ENCODE assay signal across 21 cellular contexts in the genomic region with DNA sequence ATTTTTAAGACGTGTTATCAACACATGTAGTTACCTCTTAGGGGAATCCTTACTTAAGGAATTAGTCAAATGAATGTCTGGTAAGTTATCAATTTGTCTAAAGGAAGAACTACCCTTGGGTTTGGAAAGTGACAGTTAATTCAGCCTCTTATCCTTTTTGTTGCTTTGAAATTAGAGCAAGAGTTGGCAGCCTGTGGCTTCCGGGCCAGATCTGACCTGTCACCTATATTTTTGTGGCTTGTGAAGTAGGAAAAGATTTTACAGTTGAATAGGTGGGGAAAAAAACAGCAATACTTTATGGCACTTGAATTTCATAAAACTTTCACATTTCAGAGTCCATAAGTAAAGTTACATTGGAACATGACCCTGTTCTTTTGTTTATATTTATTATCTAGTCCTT. TPM values are rescaled to one million over a fixed set of nuclear protein-coding genes. Genes with fewer than 3 reads are reported as not detected.
A peak's percentile ranks its signal among the peaks of the same experiment; 100 is the strongest.
DNase-seq lines count a peak whose midpoint lies in the region; ATAC-seq, FAIRE-seq and TF ChIP-seq lines count a peak whose summit lies in the region.
"Had no signal": no experiment of that assay in that cellular context is flagged by ENCODE, and none has a peak within 500 bp of the region (broad histone marks: within the 10 kb centered on the region; RNA-seq: fewer than 3 reads in every experiment).

No MANE protein-coding gene starts in this region.

- no peak for DNase-seq in activated T-cell treated with anti-CD3 and anti-CD28 coated beads, Interleukin-2, amount 50 U/mL, for 4 hours
- no peak for DNase-seq in activated T-cell treated with anti-CD3 and anti-CD28 coated beads, Interleukin-2, amount 50 U/mL, for 48 hours
- no peak for DNase-seq in T-helper 17 cell
- no peak for DNase-seq in K562 (ENCODE audit: extremely low read depth in 1 of 4, low spot score in 3 of 4)
- DNase-seq in natural killer cell treated with Interleukin-12 subunit alpha and Interleukin-12 subunit beta and Interleukin-15 and Interleukin-18, amount 100 ng/mL, for 72 hours (ENCODE audit: low spot score) = no peak
- no peak for DNase-seq in NCI-H2029 treated with DMSO at 0.1 percent for 48 hours (lab: John Stamatoyannopoulos, UW)
- no peak for DNase-seq in DMS 273 treated with DMSO at 0.1 percent for 48 hours (lab: John Stamatoyannopoulos, UW)
- DNase-seq: ACHN; cerebellar nuclear complex; DMS153; midbrain; NCI-H1105; NCI-H446; RPMI8226; stimulated activated CD4-positive, alpha-beta T cell treated with anti-CD3 and anti-CD28 coated beads, Interleukin-2, amount 100 ng/mL, for 48 hours; stimulated activated naive B cell treated with anti-CD40 and anti-IgM and Interleukin-4, amounts not matched to agents 10 μg/mL and 1 μg/mL and 100 μg/mL, for 72 hours; T1000 had no signal

- H3K36me3 Mint-ChIP-seq in activated T-cell treated with anti-CD3 and anti-CD28 coated beads, Interleukin-2, amount 50 U/mL, for 4 hours (ENCODE audit: insufficient read depth) = peaks cover 61% of the 10 kb centered on the region
- H3K36me3 Mint-ChIP-seq in T-helper 17 cell (ENCODE audit: low read depth) = peaks cover 6% of the 10 kb centered on the region
- peaks cover 62% of the 10 kb centered on the region for H3K36me3 Mint-ChIP-seq in natural killer cell treated with Interleukin-12 subunit alpha and Interleukin-12 subunit beta and Interleukin-15 and Interleukin-18, amount 100 ng/mL, for 72 hours

- BruUV-seq in K562 (replicated peaks; lab: Mats Ljungman, UMichigan) = no TSS peak

- peak overlapping the region; percentile 10; the same call in 1 of the 3 replicates for H3K27ac ChIP-seq in K562 (ENCODE audit: extremely low read depth, low read depth, low read length)

- H3K4me1 Mint-ChIP-seq in activated T-cell treated with anti-CD3 and anti-CD28 coated beads, Interleukin-2, amount 50 U/mL, for 4 hours (ENCODE audit: low read depth) = peaks cover 92% of the 10 kb centered on the region
- peaks cover 75% of the 10 kb centered on the region for H3K4me1 Mint-ChIP-seq in T-helper 17 cell
- peaks cover 80 to 91% of the 10 kb centered on the region in 2 donors for H3K4me1 Mint-ChIP-seq in natural killer cell treated with Interleukin-12 subunit alpha and Interleukin-12 subunit beta and Interleukin-15 and Interleukin-18, amount 100 ng/mL, for 72 hours (ENCODE audit: low read depth in 2 of 2)

- no peak overlapping the region for H3K4me3 ChIP-seq in K562

- no peaks in the 10 kb centered on the region for H3K27me3 Mint-ChIP-seq in activated T-cell treated with anti-CD3 and anti-CD28 coated beads, Interleukin-2, amount 50 U/mL, for 4 hours (ENCODE audit: low read depth)
- no peaks in the 10 kb centered on the region for H3K27me3 Mint-ChIP-seq in T-helper 17 cell
- H3K27me3 Mint-ChIP-seq in natural killer cell treated with Interleukin-12 subunit alpha and Interleukin-12 subunit beta and Interleukin-15 and Interleukin-18, amount 100 ng/mL, for 72 hours = no peaks in the 10 kb centered on the region
- H3K27me3 Mint-ChIP-seq: stimulated activated naive B cell treated with anti-CD40 and anti-IgM and Interleukin-4, amounts not matched to agents 10 μg/mL and 1 μg/mL and 100 μg/mL, for 72 hours had no signal

- TF ChIP-seq CTCF in K562 (IDR thresholded peaks at IDR 0.05 in 2 of 3, conservative IDR thresholded peaks at IDR 0.05 in 1 of 3; ENCODE audit: insufficient read depth in 2 of 3, low read depth in 1 of 3, low read length in 3 of 3) = no peak

- POLR2A ChIA-PET in K562 (lab: Yijun Ruan, JAX) = interaction anchor here (1.0 to 5.3 kb wide), 3 partner anchors 7 to 14 kb away, joined by 4 to 33 read pairs (median 6); no protein-coding TSS in a partner anchor

- no peaks in the 10 kb centered on the region for H3K9me1 ChIP-seq in K562 (ENCODE audit: control insufficient read depth, insufficient read depth, low read length)

- H4K20me1 ChIP-seq in K562 (replicated peaks; ENCODE audit: control insufficient read depth, insufficient read depth, low read length) = peaks cover 8% of the 10 kb centered on the region; the same call in 1 of the 2 replicates

- peak overlapping the region; percentile 62 for H3K27ac Mint-ChIP-seq in T-helper 17 cell
- peak overlapping the region; percentile 26 to 44 for H3K27ac Mint-ChIP-seq in natural killer cell treated with Interleukin-12 subunit alpha and Interleukin-12 subunit beta and Interleukin-15 and Interleukin-18, amount 100 ng/mL, for 72 hours
- H3K27ac Mint-ChIP-seq: stimulated activated naive B cell treated with anti-CD40 and anti-IgM and Interleukin-4, amounts not matched to agents 10 μg/mL and 1 μg/mL and 100 μg/mL, for 72 hours had no signal

- peaks cover 0 to 48% of the 10 kb centered on the region in 2 experiments; a peak in 3 of 5 replicates for H3K4me1 ChIP-seq in K562 (replicated peaks in 1 of 2; ENCODE audit: control insufficient read depth in 2 of 2, insufficient read depth in 2 of 2, low read length in 2 of 2)

- no peak overlapping the region for H2AFZ ChIP-seq in K562 (ENCODE audit: low read depth, low read length)

- H3K9me3 ChIP-seq in T-helper 17 cell (ENCODE audit: control insufficient read depth, low read length, poor library complexity, severe bottlenecking) (no peaks in the 10 kb centered on the region), K562 (replicated peaks; ENCODE audit: control insufficient read depth, insufficient read depth, low read depth, low read length) (no peaks in the 10 kb centered on the region)

- 47% methylated on average over 2 of the region's 2 CpGs for WGBS in K562 (ENCODE audit: insufficient coverage, low coverage, missing lambda C conversion rate)

- no peaks in the 10 kb centered on the region for H3K9me3 Mint-ChIP-seq in activated T-cell treated with anti-CD3 and anti-CD28 coated beads, Interleukin-2, amount 50 U/mL, for 4 hours
- no peaks in the 10 kb centered on the region for H3K9me3 Mint-ChIP-seq in natural killer cell treated with Interleukin-12 subunit alpha and Interleukin-12 subunit beta and Interleukin-15 and Interleukin-18, amount 100 ng/mL, for 72 hours
- H3K9me3 Mint-ChIP-seq: stimulated activated naive B cell treated with anti-CD40 and anti-IgM and Interleukin-4, amounts not matched to agents 10 μg/mL and 1 μg/mL and 100 μg/mL, for 72 hours had no signal

- in situ Hi-C loops in K562 (cut with MboI) = no loop called here

- H3K9ac ChIP-seq in K562 (ENCODE audit: insufficient read depth in 1 of 2, low read depth in 2 of 2, low read length in 2 of 2) = no peak overlapping the region

- TF ChIP-seq RAD21 in K562 (CRISPR knock-in tag; conservative IDR thresholded peaks at IDR 0.05 in 1 of 2, IDR thresholded peaks at IDR 0.05 in 1 of 2) = no peak

- CTCF ChIA-PET in K562 (lab: Yijun Ruan, JAX; ENCODE audit: low intra/inter-chr PET ratio) = no interaction called here

- H3K79me2 ChIP-seq in K562 (ENCODE audit: control insufficient read depth, insufficient read depth, low read length) = peaks cover 98% of the 10 kb centered on the region

- H3K36me3 ChIP-seq in K562 (ENCODE audit: control insufficient read depth, insufficient read depth, low read length) = peaks cover 73% of the 10 kb centered on the region

- H3K27me3 ChIP-seq in K562 (ENCODE audit: control insufficient read depth in 2 of 2, insufficient read depth in 2 of 2, low read length in 2 of 2) = no peaks in the 10 kb centered on the region

- TF ChIP-seq POLR2A in K562 (conservative IDR thresholded peaks at IDR 0.05) = no peak

- ATAC-seq in activated T-cell treated with anti-CD3 and anti-CD28 coated beads, Interleukin-2, amount 50 U/mL, for 4 hours = no peak
- peak; percentile 39 for ATAC-seq in T-helper 17 cell
- no peak for ATAC-seq in K562
- no peak for ATAC-seq in natural killer cell treated with Interleukin-12 subunit alpha and Interleukin-12 subunit beta and Interleukin-15 and Interleukin-18, amount 100 ng/mL, for 72 hours
- no peak for ATAC-seq in HG03159 (IDR thresholded peaks at IDR 0.05; ENCODE audit: unreplicated experiment)
- ATAC-seq: stimulated activated naive B cell treated with anti-CD40 and anti-IgM and Interleukin-4, amounts not matched to agents 10 μg/mL and 1 μg/mL and 100 μg/mL, for 72 hours had no signal

- FAIRE-seq in K562 (lab: Jason Lieb, UNC) = no peak
- FAIRE-seq: GM12891, GM19239, H1 had no signal

- intact Hi-C loops in K562 (cut with micrococcal nuclease) = loop anchor here (10.0 kb wide), 1 partner anchor 126 kb away; no protein-coding TSS in a partner anchor

- TF ChIP-seq EP300 in K562 (IDR thresholded peaks at IDR 0.05; ENCODE audit: low read length) = no peak

- H3K4me3 Mint-ChIP-seq in activated T-cell treated with anti-CD3 and anti-CD28 coated beads, Interleukin-2, amount 50 U/mL, for 4 hours = peak overlapping the region; percentile 63
- H3K4me3 Mint-ChIP-seq in T-helper 17 cell = peak overlapping the region; percentile 63
- H3K4me3 Mint-ChIP-seq in natural killer cell treated with Interleukin-12 subunit alpha and Interleukin-12 subunit beta and Interleukin-15 and Interleukin-18, amount 100 ng/mL, for 72 hours = peak overlapping the region; percentile 75

- H3K4me2 ChIP-seq in K562 (ENCODE audit: insufficient read depth, low read length) = no peak overlapping the region

RNA-seq across cellular contexts. Expression of a gene that starts 5.5 kb away (rescaled TPM):
- total RNA-seq in activated T-cell treated with anti-CD3 and anti-CD28 coated beads, Interleukin-2, amount 50 U/mL, for 4 hours = 10 to 100 TPM; 89.8 to 98.8 (median 98.6) TPM
- total RNA-seq in T-helper 17 cell = 10 to 100 TPM; 21.0 to 26.5 TPM
- total RNA-seq in K562 (2011; cell fraction: chromatin; rRNA removed; ENCODE audit: low replicate concordance) = 32.3 and 65.6 TPM in 2 replicates
- 16.3 and 20.5 TPM in 2 replicates for total RNA-seq in K562 (2011; cell fraction: nucleolus; rRNA removed)
- total RNA-seq in K562 (2011; cell fraction: nucleoplasm; rRNA removed) = 51.1 and 85.3 TPM in 2 replicates
- total RNA-seq in K562 (2014; rRNA removed) = 24.6 and 27.7 TPM in 2 replicates
- total RNA-seq in K562 (2014; rRNA removed; fragmentation: Illumina TruSeq; extraction: Trizol) = 32.3 and 41.3 TPM in 2 replicates
- 26.1 and 27.0 TPM in 2 replicates for total RNA-seq in K562 (2015; rRNA removed; fragmentation: Illumina TruSeq; extraction: Trizol)
- 61.6 and 67.6 TPM in 2 replicates for total RNA-seq in K562 (2021)
- 37.8 and 39.8 TPM in 2 replicates for polyA plus RNA-seq in K562 (2011; rRNA removed)
- polyA plus RNA-seq in K562 (2011; cell fraction: cytosol; rRNA removed) = 32.8 and 39.1 TPM in 2 replicates
- polyA plus RNA-seq in K562 (2011; cell fraction: nucleus; rRNA removed) = 51.4 and 65.2 TPM in 2 replicates
- 60.8 and 80.0 TPM in 2 replicates for polyA plus RNA-seq in K562 (2012)
- polyA plus RNA-seq in K562 (2014; fragmentation: Illumina TruSeq; extraction: Trizol) = 68.2 and 72.0 TPM in 2 replicates
- polyA plus RNA-seq in K562 (2014; fragmentation: Nextera tagmentation; extraction: Ambion mirVana) = 10 to 100 TPM; 31.5 to 39.3 TPM
- 51.9 and 55.0 TPM in 2 replicates for polyA plus RNA-seq in K562 (2014; rRNA removed)
- 26.4 and 29.9 TPM in 2 replicates for polyA minus RNA-seq in K562 (2011; rRNA and poly(A)+ RNA removed)
- polyA minus RNA-seq in K562 (2011; cell fraction: cytosol; rRNA and poly(A)+ RNA removed) = 15.9 and 17.2 TPM in 2 replicates
- polyA minus RNA-seq in K562 (2011; cell fraction: nucleus; rRNA and poly(A)+ RNA removed) = 36.5 and 42.4 TPM in 2 replicates
- total RNA-seq in natural killer cell treated with Interleukin-12 subunit alpha and Interleukin-12 subunit beta and Interleukin-15 and Interleukin-18, amount 100 ng/mL, for 72 hours = 100 to 1,000 TPM; 122 to 188 TPM

RNA-seq across cellular contexts. Expression of a gene that starts 5.5 kb away (rescaled TPM):
- total RNA-seq in activated T-cell treated with anti-CD3 and anti-CD28 coated beads, Interleukin-2, amount 50 U/mL, for 4 hours = 10 to 100 TPM; 10.1 to 12.4 (median 11.6) TPM
- 1 to 10 TPM; 5.5 to 7.7 TPM for total RNA-seq in T-helper 17 cell
- 44.3 and 119 TPM in 2 replicates for total RNA-seq in K562 (2011; cell fraction: chromatin; rRNA removed; ENCODE audit: low replicate concordance)
- 25.8 and 32.5 TPM in 2 replicates for total RNA-seq in K562 (2011; cell fraction: nucleolus; rRNA removed)
- total RNA-seq in K562 (2011; cell fraction: nucleoplasm; rRNA removed) = 67.2 and 119 TPM in 2 replicates
- total RNA-seq in K562 (2014; rRNA removed) = 6.9 and 7.6 TPM in 2 replicates
- total RNA-seq in K562 (2014; rRNA removed; fragmentation: Illumina TruSeq; extraction: Trizol) = 16.7 TPM in 2 replicates
- total RNA-seq in K562 (2015; rRNA removed; fragmentation: Illumina TruSeq; extraction: Trizol) = 16.4 and 17.2 TPM in 2 replicates
- 12.1 and 13.6 TPM in 2 replicates for total RNA-seq in K562 (2021)
- 19.4 and 20.6 TPM in 2 replicates for polyA plus RNA-seq in K562 (2011; rRNA removed)
- 3.6 and 12.2 TPM in 2 replicates for polyA plus RNA-seq in K562 (2011; cell fraction: cytosol; rRNA removed)
- 30.2 and 47.9 TPM in 2 replicates for polyA plus RNA-seq in K562 (2011; cell fraction: nucleus; rRNA removed)
- polyA plus RNA-seq in K562 (2012) = 6.1 and 7.8 TPM in 2 replicates
- 6.7 and 9.0 TPM in 2 replicates for polyA plus RNA-seq in K562 (2014; fragmentation: Illumina TruSeq; extraction: Trizol)
- 1 to 10 TPM; 2.9 to 3.4 TPM for polyA plus RNA-seq in K562 (2014; fragmentation: Nextera tagmentation; extraction: Ambion mirVana)
- polyA plus RNA-seq in K562 (2014; rRNA removed) = 5.4 and 7.1 TPM in 2 replicates
- polyA minus RNA-seq in K562 (2011; rRNA and poly(A)+ RNA removed) = 58.5 and 67.8 TPM in 2 replicates
- 23.0 and 26.3 TPM in 2 replicates for polyA minus RNA-seq in K562 (2011; cell fraction: cytosol; rRNA and poly(A)+ RNA removed)
- 61.1 and 106 TPM in 2 replicates for polyA minus RNA-seq in K562 (2011; cell fraction: nucleus; rRNA and poly(A)+ RNA removed)
- 10 to 100 TPM; 36.1 to 59.1 TPM for total RNA-seq in natural killer cell treated with Interleukin-12 subunit alpha and Interleukin-12 subunit beta and Interleukin-15 and Interleukin-18, amount 100 ng/mL, for 72 hours
